18 cellular contexts compared by ENCODE assay signal in the genomic region with DNA sequence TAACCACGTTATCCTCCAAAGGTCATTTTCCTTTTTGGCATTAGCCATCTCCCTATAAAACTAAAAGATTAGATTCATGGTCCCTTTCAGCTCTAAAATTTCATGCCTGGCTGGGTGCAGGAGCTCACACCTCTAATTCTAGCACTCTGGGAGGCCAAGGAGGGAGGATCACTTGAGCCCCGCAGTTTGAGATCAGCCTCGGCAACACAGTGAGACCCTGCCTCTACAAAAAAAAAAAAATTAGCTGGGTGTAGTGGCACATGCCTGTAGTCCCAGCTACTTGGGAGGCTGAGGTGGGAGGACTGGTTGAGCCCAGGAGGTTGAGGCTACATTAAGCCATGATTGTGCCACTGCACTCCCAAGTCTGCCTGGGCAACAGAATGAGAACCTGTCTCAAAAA. TPM values are rescaled to one million over a fixed set of nuclear protein-coding genes. Genes with fewer than 3 reads are reported as not detected.
DNase-seq lines count a peak whose midpoint lies in the region; ATAC-seq and TF ChIP-seq lines count a peak whose summit lies in the region.
"Had no signal": no experiment of that assay in that cellular context is flagged by ENCODE, and none has a peak within 500 bp of the region (broad histone marks: within the 10 kb centered on the region; RNA-seq: fewer than 3 reads in every experiment).

No MANE protein-coding gene starts in this region.

- no peaks in the 10 kb centered on the region for H3K9me3 Mint-ChIP-seq in Caco-2 (ENCODE audit: unreplicated experiment)
- H3K9me3 Mint-ChIP-seq in activated T-helper 17 cell treated with anti-CD3 and anti-CD28 coated beads, Interleukin-2, amount 50 U/mL, for 72 hours: no peaks in the 10 kb centered on the region
- H3K9me3 Mint-ChIP-seq: CD4-positive, alpha-beta memory T cell; HFFc6 had no signal

- no peaks in the 10 kb centered on the region for H3K9me3 ChIP-seq in Caco-2
- no peaks in the 10 kb centered on the region for H3K9me3 ChIP-seq in PC-9 (ENCODE audit: insufficient read depth, low read depth)
- H3K9me3 ChIP-seq in skeletal muscle satellite cell (replicated peaks; ENCODE audit: low read length): no peaks in the 10 kb centered on the region
- H3K9me3 ChIP-seq: BLaER1 had no signal

- H3K27me3 Mint-ChIP-seq in Caco-2 (ENCODE audit: insufficient read depth, unreplicated experiment): no peaks in the 10 kb centered on the region
- H3K27me3 Mint-ChIP-seq in activated T-helper 17 cell treated with anti-CD3 and anti-CD28 coated beads, Interleukin-2, amount 50 U/mL, for 72 hours: peaks cover 7% of the 10 kb centered on the region

- no peak for TF ChIP-seq CTCF in Caco-2 (IDR thresholded peaks at IDR 0.05; ENCODE audit: insufficient read depth in 1 of 2, low read depth in 1 of 2, low read length in 1 of 2, severe bottlenecking in 1 of 2, unreplicated experiment in 1 of 2)
- TF ChIP-seq CTCF in PC-9 (conservative IDR thresholded peaks at IDR 0.05): no peak
- TF ChIP-seq CTCF in dorsolateral prefrontal cortex (IDR thresholded peaks at IDR 0.05 in 54 of 56, conservative IDR thresholded peaks at IDR 0.05 in 2 of 56; ENCODE audit: low read depth in 1 of 56, partially characterized antibody in 56 of 56): no peak

- intact Hi-C loops in Caco-2 (cut with micrococcal nuclease; ENCODE audit: unreplicated experiment): loop anchor here (2.0 to 5.0 kb wide), 3 partner anchors 63 to 176 kb away; partner anchors contain the start of gene TRA2A
- intact Hi-C loops in PC-9 (cut with micrococcal nuclease; ENCODE audit: unreplicated experiment): loop anchor here (2.0 to 5.0 kb wide), 3 partner anchors 57 to 176 kb away; partner anchors contain the start of genes MALSU1 and TRA2A
- intact Hi-C loops in dorsolateral prefrontal cortex (cut with DNase I): no loop called here

- H3K36me3 ChIP-seq in Caco-2 (ENCODE audit: control insufficient read depth, insufficient read depth, low read length): no peaks in the 10 kb centered on the region
- peaks cover 12% of the 10 kb centered on the region for H3K36me3 ChIP-seq in PC-9 (ENCODE audit: low read depth)
- H3K36me3 ChIP-seq in skeletal muscle satellite cell (ENCODE audit: insufficient read depth, low read length): no peaks in the 10 kb centered on the region
- H3K36me3 ChIP-seq: BLaER1 had no signal

- DNase-seq in Caco-2 (no peak), PC-9 (no peak), dorsolateral prefrontal cortex (no peak), SIG-M5 treated with dmso at 0.1 percent for 504 hours (lab: John Stamatoyannopoulos, UW; ENCODE audit: unreplicated experiment) (no peak)
- DNase-seq in central memory CD4-positive, alpha-beta T cell: no peak
- DNase-seq: Calu3, DMS79 treated with DMSO at 0.1 percent for 48 hours, GF-D8, GOT3, H7 had no signal

- H3F3A ChIP-seq in PC-9 (ENCODE audit: insufficient read depth, low read depth): peaks cover 61% of the 10 kb centered on the region

- H3K27me3 ChIP-seq in Caco-2 (replicated peaks; ENCODE audit: control insufficient read depth, insufficient read depth, low read length): no peaks in the 10 kb centered on the region
- no peaks in the 10 kb centered on the region for H3K27me3 ChIP-seq in PC-9 (ENCODE audit: insufficient read depth, low read depth)
- H3K27me3 ChIP-seq in skeletal muscle satellite cell (ENCODE audit: control insufficient read depth, insufficient read depth, low read length): no peaks in the 10 kb centered on the region
- H3K27me3 ChIP-seq in dorsolateral prefrontal cortex: peaks cover 0 to 16% (median 0%) of the 10 kb centered on the region in 45 donors
- H3K27me3 ChIP-seq: BLaER1 had no signal

- H3K27ac ChIP-seq in PC-9 (peak overlapping the region; percentile 63; the same call in 1 of the 2 replicates), dorsolateral prefrontal cortex (no peak overlapping the region)
- H3K27ac ChIP-seq: BLaER1 had no signal

- H3K9me2 ChIP-seq in PC-9 (ENCODE audit: insufficient read depth): no peaks in the 10 kb centered on the region

- ATAC-seq in activated T-helper 17 cell treated with anti-CD3 and anti-CD28 coated beads, Interleukin-2, amount 50 U/mL, for 72 hours (replicated peaks): no peak
- ATAC-seq in HG03139 (IDR thresholded peaks at IDR 0.05; ENCODE audit: unreplicated experiment): no peak
- ATAC-seq: HCT116 had no signal

- H3K9ac ChIP-seq in skeletal muscle satellite cell (ENCODE audit: low read depth, low read length): no peak overlapping the region
- H3K9ac ChIP-seq: BLaER1 had no signal

- BruUV-seq in Caco-2 (replicated peaks; lab: Mats Ljungman, UMichigan) (no TSS peak), PC-9 (replicated peaks; lab: Mats Ljungman, UMichigan) (no TSS peak)

- H3K4me1 ChIP-seq in Caco-2 (peaks cover 20% of the 10 kb centered on the region), PC-9 (replicated peaks; ENCODE audit: insufficient read depth) (peaks cover 60% of the 10 kb centered on the region), skeletal muscle satellite cell (ENCODE audit: control insufficient read depth, insufficient read depth, low read length) (peaks cover 28% of the 10 kb centered on the region)

- H3K4me2 ChIP-seq in PC-9 (peak overlapping the region; percentile 64; the same call in 1 of the 2 replicates), skeletal muscle satellite cell (ENCODE audit: low read length) (peak overlapping the region; percentile 66)
- H3K4me2 ChIP-seq: BLaER1 had no signal

- H3K79me2 ChIP-seq in PC-9 (ENCODE audit: low read depth): peaks cover 81% of the 10 kb centered on the region

- H3K4me3 Mint-ChIP-seq in Caco-2 (ENCODE audit: unreplicated experiment): peak overlapping the region; percentile 8
- peak overlapping the region; percentile 28 for H3K4me3 Mint-ChIP-seq in activated T-helper 17 cell treated with anti-CD3 and anti-CD28 coated beads, Interleukin-2, amount 50 U/mL, for 72 hours
- H3K4me3 Mint-ChIP-seq: CD14-positive monocyte, HFFc6 had no signal

- POLR2A ChIA-PET in Caco-2 (lab: Charles Lee) (interaction anchor here (0.6 kb wide), 1 partner anchor 78 kb away, joined by 4 read pairs; no protein-coding TSS in a partner anchor), PC-9 (lab: Charles Lee; ENCODE audit: unreplicated experiment) (no interaction called here)

- CTCF ChIA-PET in Caco-2 (lab: Charles Lee) (no interaction called here), PC-9 (lab: Charles Lee) (no interaction called here)

- no peak overlapping the region for H2AFZ ChIP-seq in PC-9

- peaks cover 23% of the 10 kb centered on the region for H3K4me1 Mint-ChIP-seq in Caco-2 (ENCODE audit: low read depth, unreplicated experiment)
- H3K4me1 Mint-ChIP-seq in activated T-helper 17 cell treated with anti-CD3 and anti-CD28 coated beads, Interleukin-2, amount 50 U/mL, for 72 hours: peaks cover 5% of the 10 kb centered on the region

- H3K4me3 ChIP-seq in Caco-2 (ENCODE audit: low read depth, low read length) (no peak overlapping the region), PC-9 (no peak overlapping the region), skeletal muscle satellite cell (ENCODE audit: low read length) (no peak overlapping the region), dorsolateral prefrontal cortex (no peak overlapping the region)
- H3K4me3 ChIP-seq: BLaER1 had no signal

- H3K27ac Mint-ChIP-seq in Caco-2 (ENCODE audit: unreplicated experiment): peak overlapping the region; percentile 17
- H3K27ac Mint-ChIP-seq in activated T-helper 17 cell treated with anti-CD3 and anti-CD28 coated beads, Interleukin-2, amount 50 U/mL, for 72 hours: no peak overlapping the region
- H3K27ac Mint-ChIP-seq: CD14-positive monocyte had no signal

- H4K20me1 ChIP-seq in PC-9 (ENCODE audit: insufficient read depth): no peaks in the 10 kb centered on the region
- H4K20me1 ChIP-seq: BLaER1 had no signal

- peaks cover 56% of the 10 kb centered on the region for H3K36me3 Mint-ChIP-seq in Caco-2 (ENCODE audit: insufficient read depth, unreplicated experiment)
- H3K36me3 Mint-ChIP-seq in activated T-helper 17 cell treated with anti-CD3 and anti-CD28 coated beads, Interleukin-2, amount 50 U/mL, for 72 hours (ENCODE audit: low read depth): no peaks in the 10 kb centered on the region
- H3K36me3 Mint-ChIP-seq: CD14-positive monocyte; CD4-positive, alpha-beta memory T cell had no signal

RNA-seq across cellular contexts. Expression of gene MALSU1, which starts 57.0 kb away (rescaled TPM):
- total RNA-seq in Caco-2 (2022) (95.5 and 98.0 TPM in 2 replicates), PC-9 (2021) (105 and 133 TPM in 2 replicates), dorsolateral prefrontal cortex (10 to 100 TPM; 27.0 to 68.5 (median 47.7) TPM)
- 10 to 100 TPM; 60.2 to 84.3 TPM for total RNA-seq in activated T-helper 17 cell treated with anti-CD3 and anti-CD28 coated beads, Interleukin-2, amount 50 U/mL, for 72 hours
- total RNA-seq in skeletal muscle satellite cell (2012; rRNA removed): 66.8 and 68.4 TPM in 2 replicates

Comparison
In these comparisons a context has a peak if more than half of its experiments do, and no peak if none do; other contexts are left out.
1. intact Hi-C loops: an anchor here in Caco-2 (2.0 to 5.0 kb wide) and PC-9 (2.0 to 5.0 kb wide); none called in dorsolateral prefrontal cortex.